ENCODE assay signal across 1 cellular context in the genomic region with DNA sequence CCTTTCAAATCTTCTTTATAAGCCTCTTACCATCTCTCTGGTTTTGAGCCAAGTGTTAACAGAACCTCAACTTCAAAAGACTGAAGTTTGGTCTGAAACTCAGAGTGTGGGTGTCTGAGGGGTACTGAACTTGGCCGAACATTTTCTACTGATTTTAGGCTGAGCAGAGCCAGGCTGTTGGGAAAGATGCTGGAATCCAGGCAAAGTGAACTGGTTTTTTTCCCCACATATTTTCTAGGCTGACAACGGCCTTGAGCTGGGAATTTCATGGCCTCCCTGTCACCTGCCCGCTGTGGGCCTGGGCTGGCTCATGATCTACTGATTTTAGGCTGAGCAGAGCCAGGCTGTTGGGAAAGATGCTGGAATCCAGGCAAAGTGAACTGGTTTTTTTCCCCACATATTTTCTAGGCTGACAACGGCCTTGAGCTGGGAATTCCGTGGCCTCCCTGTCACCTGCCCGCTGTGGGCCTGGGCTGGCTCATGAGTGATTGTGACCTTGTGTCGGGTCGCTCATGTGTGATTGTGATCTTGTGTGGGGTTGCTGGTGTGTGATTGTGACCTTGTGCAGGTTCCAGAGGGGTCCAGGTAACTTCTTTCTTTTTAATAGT.
TF ChIP-seq lines count a peak whose summit lies in the region.
"Not testable (repeated sequence)": the region's sequence is repeated elsewhere in the genome, so short reads cannot be mapped to it uniquely, and the experiment has no call there.

No MANE protein-coding gene starts in this region.

TF ChIP-seq in HepG2, 621 proteins besides CTCF, POLR2A, EP300 and RAD21 (continued from another document):
- TF ChIP-seq, protein P1, sequence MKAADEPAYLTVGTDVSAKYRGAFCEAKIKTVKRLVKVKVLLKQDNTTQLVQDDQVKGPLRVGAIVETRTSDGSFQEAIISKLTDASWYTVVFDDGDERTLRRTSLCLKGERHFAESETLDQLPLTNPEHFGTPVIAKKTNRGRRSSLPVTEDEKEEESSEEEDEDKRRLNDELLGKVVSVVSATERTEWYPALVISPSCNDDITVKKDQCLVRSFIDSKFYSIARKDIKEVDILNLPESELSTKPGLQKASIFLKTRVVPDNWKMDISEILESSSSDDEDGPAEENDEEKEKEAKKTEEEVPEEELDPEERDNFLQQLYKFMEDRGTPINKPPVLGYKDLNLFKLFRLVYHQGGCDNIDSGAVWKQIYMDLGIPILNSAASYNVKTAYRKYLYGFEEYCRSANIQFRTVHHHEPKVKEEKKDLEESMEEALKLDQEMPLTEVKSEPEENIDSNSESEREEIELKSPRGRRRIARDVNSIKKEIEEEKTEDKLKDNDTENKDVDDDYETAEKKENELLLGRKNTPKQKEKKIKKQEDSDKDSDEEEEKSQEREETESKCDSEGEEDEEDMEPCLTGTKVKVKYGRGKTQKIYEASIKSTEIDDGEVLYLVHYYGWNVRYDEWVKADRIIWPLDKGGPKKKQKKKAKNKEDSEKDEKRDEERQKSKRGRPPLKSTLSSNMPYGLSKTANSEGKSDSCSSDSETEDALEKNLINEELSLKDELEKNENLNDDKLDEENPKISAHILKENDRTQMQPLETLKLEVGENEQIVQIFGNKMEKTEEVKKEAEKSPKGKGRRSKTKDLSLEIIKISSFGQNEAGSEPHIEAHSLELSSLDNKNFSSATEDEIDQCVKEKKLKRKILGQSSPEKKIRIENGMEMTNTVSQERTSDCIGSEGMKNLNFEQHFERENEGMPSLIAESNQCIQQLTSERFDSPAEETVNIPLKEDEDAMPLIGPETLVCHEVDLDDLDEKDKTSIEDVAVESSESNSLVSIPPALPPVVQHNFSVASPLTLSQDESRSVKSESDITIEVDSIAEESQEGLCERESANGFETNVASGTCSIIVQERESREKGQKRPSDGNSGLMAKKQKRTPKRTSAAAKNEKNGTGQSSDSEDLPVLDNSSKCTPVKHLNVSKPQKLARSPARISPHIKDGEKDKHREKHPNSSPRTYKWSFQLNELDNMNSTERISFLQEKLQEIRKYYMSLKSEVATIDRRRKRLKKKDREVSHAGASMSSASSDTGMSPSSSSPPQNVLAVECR (CRISPR knock-in tag; IDR thresholded peaks at IDR 0.05; ENCODE audit: borderline replicate concordance) = 0 out of 2 replicates have a peak, but pooled peaks have one; percentile 7
- TF ChIP-seq HMG20A (CRISPR knock-in tag; IDR thresholded peaks at IDR 0.05; ENCODE audit: borderline replicate concordance) = 0 out of 2 replicates have a peak, but pooled peaks have one; percentile 18
- peak; percentile 73 for TF ChIP-seq TEAD3 (CRISPR knock-in tag; optimal IDR thresholded peaks at IDR 0.05; ENCODE audit: borderline replicate concordance)
- 0 out of 2 replicates have a peak, but pooled peaks have one; percentile 17 for TF ChIP-seq THAP11 (CRISPR knock-in tag; IDR thresholded peaks at IDR 0.05)
- TF ChIP-seq NR2F6, SOX6 (IDR thresholded peaks at IDR 0.05): not testable (repeated sequence)
- peak; percentile 59; the same call in 1 of the 2 replicates for TF ChIP-seq NR2F6 (CRISPR knock-in tag; IDR thresholded peaks at IDR 0.05)
- TF ChIP-seq CEBPG (CRISPR knock-in tag; IDR thresholded peaks at IDR 0.05) = peak; percentile 39; the same call in 1 of the 2 replicates
- TF ChIP-seq RARA (CRISPR knock-in tag; IDR thresholded peaks at IDR 0.05) = peak; percentile 64; the same call in 1 of the 2 replicates
- TF ChIP-seq RXRA (CRISPR knock-in tag; IDR thresholded peaks at IDR 0.05) = peak; percentile 62; the same call in 1 of the 2 replicates
- 0 out of 2 replicates have a peak, but pooled peaks have one; percentile 21 for TF ChIP-seq KDM5B (CRISPR knock-in tag; IDR thresholded peaks at IDR 0.05; ENCODE audit: borderline replicate concordance)
- TF ChIP-seq, protein P2, sequence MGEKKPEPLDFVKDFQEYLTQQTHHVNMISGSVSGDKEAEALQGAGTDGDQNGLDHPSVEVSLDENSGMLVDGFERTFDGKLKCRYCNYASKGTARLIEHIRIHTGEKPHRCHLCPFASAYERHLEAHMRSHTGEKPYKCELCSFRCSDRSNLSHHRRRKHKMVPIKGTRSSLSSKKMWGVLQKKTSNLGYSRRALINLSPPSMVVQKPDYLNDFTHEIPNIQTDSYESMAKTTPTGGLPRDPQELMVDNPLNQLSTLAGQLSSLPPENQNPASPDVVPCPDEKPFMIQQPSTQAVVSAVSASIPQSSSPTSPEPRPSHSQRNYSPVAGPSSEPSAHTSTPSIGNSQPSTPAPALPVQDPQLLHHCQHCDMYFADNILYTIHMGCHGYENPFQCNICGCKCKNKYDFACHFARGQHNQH (CRISPR knock-in tag; IDR thresholded peaks at IDR 0.05) = peak; percentile 20; the same call in 1 of the 2 replicates
- peak; percentile 68 for TF ChIP-seq GATAD2A (CRISPR knock-in tag; IDR thresholded peaks at IDR 0.05)
- TF ChIP-seq SOX6 (CRISPR knock-in tag; IDR thresholded peaks at IDR 0.05) = peak; percentile 64
- TF ChIP-seq, protein P3, sequence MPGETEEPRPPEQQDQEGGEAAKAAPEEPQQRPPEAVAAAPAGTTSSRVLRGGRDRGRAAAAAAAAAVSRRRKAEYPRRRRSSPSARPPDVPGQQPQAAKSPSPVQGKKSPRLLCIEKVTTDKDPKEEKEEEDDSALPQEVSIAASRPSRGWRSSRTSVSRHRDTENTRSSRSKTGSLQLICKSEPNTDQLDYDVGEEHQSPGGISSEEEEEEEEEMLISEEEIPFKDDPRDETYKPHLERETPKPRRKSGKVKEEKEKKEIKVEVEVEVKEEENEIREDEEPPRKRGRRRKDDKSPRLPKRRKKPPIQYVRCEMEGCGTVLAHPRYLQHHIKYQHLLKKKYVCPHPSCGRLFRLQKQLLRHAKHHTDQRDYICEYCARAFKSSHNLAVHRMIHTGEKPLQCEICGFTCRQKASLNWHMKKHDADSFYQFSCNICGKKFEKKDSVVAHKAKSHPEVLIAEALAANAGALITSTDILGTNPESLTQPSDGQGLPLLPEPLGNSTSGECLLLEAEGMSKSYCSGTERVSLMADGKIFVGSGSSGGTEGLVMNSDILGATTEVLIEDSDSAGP (CRISPR knock-in tag; IDR thresholded peaks at IDR 0.05; ENCODE audit: borderline replicate concordance) = 0 out of 2 replicates have a peak, but pooled peaks have one; percentile 6
- TF ChIP-seq ZNF788 (CRISPR knock-in tag; IDR thresholded peaks at IDR 0.05; ENCODE audit: borderline replicate concordance) = 0 out of 2 replicates have a peak, but pooled peaks have one; percentile 20
- TF ChIP-seq ZNF614 (CRISPR knock-in tag; IDR thresholded peaks at IDR 0.05; ENCODE audit: borderline replicate concordance) = 0 out of 2 replicates have a peak, but pooled peaks have one; percentile 37
- TF ChIP-seq, protein P4, sequence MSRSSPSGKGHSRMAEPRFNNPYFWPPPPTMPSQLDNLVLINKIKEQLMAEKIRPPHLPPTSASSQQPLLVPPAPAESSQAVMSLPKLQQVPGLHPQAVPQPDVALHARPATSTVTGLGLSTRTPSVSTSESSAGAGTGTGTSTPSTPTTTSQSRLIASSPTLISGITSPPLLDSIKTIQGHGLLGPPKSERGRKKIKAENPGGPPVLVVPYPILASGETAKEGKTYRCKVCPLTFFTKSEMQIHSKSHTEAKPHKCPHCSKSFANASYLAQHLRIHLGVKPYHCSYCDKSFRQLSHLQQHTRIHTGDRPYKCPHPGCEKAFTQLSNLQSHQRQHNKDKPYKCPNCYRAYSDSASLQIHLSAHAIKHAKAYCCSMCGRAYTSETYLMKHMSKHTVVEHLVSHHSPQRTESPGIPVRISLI (CRISPR knock-in tag; IDR thresholded peaks at IDR 0.05; ENCODE audit: borderline replicate concordance) = peak; percentile 61; the same call in 1 of the 2 replicates
- peak; percentile 57 for TF ChIP-seq TBX2 (CRISPR knock-in tag; IDR thresholded peaks at IDR 0.05; ENCODE audit: borderline replicate concordance)
- TF ChIP-seq, protein P5, sequence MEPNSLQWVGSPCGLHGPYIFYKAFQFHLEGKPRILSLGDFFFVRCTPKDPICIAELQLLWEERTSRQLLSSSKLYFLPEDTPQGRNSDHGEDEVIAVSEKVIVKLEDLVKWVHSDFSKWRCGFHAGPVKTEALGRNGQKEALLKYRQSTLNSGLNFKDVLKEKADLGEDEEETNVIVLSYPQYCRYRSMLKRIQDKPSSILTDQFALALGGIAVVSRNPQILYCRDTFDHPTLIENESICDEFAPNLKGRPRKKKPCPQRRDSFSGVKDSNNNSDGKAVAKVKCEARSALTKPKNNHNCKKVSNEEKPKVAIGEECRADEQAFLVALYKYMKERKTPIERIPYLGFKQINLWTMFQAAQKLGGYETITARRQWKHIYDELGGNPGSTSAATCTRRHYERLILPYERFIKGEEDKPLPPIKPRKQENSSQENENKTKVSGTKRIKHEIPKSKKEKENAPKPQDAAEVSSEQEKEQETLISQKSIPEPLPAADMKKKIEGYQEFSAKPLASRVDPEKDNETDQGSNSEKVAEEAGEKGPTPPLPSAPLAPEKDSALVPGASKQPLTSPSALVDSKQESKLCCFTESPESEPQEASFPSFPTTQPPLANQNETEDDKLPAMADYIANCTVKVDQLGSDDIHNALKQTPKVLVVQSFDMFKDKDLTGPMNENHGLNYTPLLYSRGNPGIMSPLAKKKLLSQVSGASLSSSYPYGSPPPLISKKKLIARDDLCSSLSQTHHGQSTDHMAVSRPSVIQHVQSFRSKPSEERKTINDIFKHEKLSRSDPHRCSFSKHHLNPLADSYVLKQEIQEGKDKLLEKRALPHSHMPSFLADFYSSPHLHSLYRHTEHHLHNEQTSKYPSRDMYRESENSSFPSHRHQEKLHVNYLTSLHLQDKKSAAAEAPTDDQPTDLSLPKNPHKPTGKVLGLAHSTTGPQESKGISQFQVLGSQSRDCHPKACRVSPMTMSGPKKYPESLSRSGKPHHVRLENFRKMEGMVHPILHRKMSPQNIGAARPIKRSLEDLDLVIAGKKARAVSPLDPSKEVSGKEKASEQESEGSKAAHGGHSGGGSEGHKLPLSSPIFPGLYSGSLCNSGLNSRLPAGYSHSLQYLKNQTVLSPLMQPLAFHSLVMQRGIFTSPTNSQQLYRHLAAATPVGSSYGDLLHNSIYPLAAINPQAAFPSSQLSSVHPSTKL (CRISPR knock-in tag; IDR thresholded peaks at IDR 0.05) = peak; percentile 69
- TF ChIP-seq, protein P6, sequence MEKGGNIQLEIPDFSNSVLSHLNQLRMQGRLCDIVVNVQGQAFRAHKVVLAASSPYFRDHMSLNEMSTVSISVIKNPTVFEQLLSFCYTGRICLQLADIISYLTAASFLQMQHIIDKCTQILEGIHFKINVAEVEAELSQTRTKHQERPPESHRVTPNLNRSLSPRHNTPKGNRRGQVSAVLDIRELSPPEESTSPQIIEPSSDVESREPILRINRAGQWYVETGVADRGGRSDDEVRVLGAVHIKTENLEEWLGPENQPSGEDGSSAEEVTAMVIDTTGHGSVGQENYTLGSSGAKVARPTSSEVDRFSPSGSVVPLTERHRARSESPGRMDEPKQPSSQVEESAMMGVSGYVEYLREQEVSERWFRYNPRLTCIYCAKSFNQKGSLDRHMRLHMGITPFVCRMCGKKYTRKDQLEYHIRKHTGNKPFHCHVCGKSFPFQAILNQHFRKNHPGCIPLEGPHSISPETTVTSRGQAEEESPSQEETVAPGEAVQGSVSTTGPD (CRISPR knock-in tag; IDR thresholded peaks at IDR 0.05) = 0 out of 2 replicates have a peak, but pooled peaks have one; percentile 27
